25 cellular contexts compared by ENCODE assay signal in the genomic region with DNA sequence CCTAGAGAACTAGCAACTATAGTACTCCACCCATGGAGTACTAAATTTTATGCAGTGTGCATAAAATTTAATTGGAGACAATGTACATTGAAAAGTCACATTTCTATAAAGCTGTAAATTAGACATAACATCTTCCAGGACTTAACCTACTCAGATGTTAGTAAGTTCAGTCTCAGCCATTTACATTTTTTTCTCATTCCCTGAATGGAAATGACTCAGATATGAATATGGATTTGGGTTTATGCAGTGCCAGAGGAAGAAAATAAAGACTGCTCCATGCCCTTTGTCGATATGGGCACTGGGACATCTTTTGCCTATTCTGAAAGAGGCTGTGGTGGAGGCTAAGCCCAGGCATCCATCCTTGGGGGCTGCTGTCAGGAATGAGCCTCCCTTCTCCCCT.
"Had no signal": no experiment of that assay in that cellular context is flagged by ENCODE, and none has a peak within 500 bp of the region (broad histone marks: within the 10 kb centered on the region; RNA-seq: fewer than 3 reads in every experiment).

No MANE protein-coding gene starts in this region.

- H3K4me3 ChIP-seq: dorsolateral prefrontal cortex, gastrocnemius medialis, left lung, neural progenitor cell, ovary, psoas muscle, sigmoid colon, spleen, thoracic aorta, tibial nerve, upper lobe of left lung had no signal

- H3K9me3 ChIP-seq: gastrocnemius medialis, left lung, ovary, psoas muscle, sigmoid colon, thoracic aorta, tibial nerve, upper lobe of left lung had no signal

- H3K9ac ChIP-seq: neural progenitor cell had no signal

- DNase-seq: dorsolateral prefrontal cortex; effector CD4-positive, alpha-beta T cell; foreskin fibroblast; gastrocnemius medialis; head of caudate nucleus; left cardiac atrium; left lung; mesendoderm; midbrain; naive thymus-derived CD4-positive, alpha-beta T cell; nucleus accumbens; ovary; posterior cingulate gyrus; psoas muscle; right cardiac atrium; sigmoid colon; spleen; stimulated activated naive B cell treated with anti-CD40 and anti-IgM and Interleukin-4, amounts not matched to agents 10 μg/mL and 1 μg/mL and 100 μg/mL, for 72 hours; upper lobe of left lung had no signal

- FAIRE-seq: colon, islet of Langerhans, urothelium cell line had no signal

- H3K4me1 ChIP-seq: gastrocnemius medialis, left lung, neural progenitor cell, psoas muscle, sigmoid colon, spleen, tibial nerve, upper lobe of left lung had no signal

- H3K27ac ChIP-seq: dorsolateral prefrontal cortex, gastrocnemius medialis, left lung, neural progenitor cell, ovary, psoas muscle, sigmoid colon, spleen, thoracic aorta, tibial nerve, upper lobe of left lung had no signal

- H2AFZ ChIP-seq: neural progenitor cell had no signal

- H3K36me3 ChIP-seq: gastrocnemius medialis, left lung, neural progenitor cell, ovary, sigmoid colon, spleen, thoracic aorta, tibial nerve, upper lobe of left lung had no signal

- H3K27me3 ChIP-seq: gastrocnemius medialis, left lung, neural progenitor cell, ovary, sigmoid colon, spleen, tibial nerve, upper lobe of left lung had no signal

- ATAC-seq: gastrocnemius medialis; left cardiac atrium; left lung; naive thymus-derived CD4-positive, alpha-beta T cell; psoas muscle; right cardiac atrium; stimulated activated naive B cell treated with anti-CD40 and anti-IgM and Interleukin-4, amounts not matched to agents 10 μg/mL and 1 μg/mL and 100 μg/mL, for 72 hours had no signal

- H3K4me2 ChIP-seq: neural progenitor cell had no signal
